Comparison of ENCODE assay signal across 8 cellular contexts in the genomic region with DNA sequence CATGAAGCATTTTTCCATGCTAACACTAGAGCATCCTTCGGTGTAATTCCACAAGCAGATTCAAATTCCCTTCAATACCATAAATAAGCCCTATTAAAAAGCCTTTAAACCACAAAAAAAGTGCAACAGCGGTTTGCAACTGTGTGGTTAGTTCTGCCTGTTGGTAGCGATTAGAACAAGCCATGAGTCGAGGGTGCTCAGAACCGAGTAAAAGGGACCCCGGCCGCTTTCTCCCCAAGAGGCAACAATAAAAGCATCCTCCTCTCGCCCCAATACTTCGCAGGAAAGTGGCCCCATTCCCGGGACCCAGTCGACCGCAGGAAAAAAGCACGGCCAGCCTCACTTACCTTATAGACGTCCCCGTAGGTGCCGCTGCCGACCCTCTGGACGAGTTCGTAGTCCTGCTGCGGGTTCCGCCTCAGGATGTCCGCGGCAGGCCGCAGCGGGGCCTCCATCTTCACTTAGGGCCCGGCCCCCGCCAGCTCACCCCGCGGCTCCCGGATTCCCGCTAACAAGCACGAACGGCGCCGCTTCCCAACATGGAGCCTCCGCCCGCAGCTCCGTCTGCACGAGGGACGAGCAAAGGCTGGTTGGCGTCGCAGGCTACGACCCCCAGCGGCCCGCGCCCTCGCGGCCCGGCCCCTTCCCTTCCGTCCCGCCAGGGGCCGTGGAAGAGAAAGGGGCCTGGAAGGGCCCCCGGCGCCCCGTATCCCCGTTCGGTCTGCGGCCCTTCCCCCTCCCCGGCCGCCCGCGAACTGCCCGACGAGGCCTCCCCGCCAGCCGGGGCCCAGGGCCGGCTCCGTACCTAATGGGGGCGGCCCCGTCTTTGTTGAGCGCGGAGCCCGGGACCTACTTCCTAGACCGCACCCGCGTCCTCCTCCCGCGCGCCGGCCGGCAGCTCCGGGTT. TPM values are rescaled to one million over a fixed set of nuclear protein-coding genes. Genes with fewer than 3 reads are reported as not detected.
DNase-seq lines count a peak whose midpoint lies in the region; ATAC-seq and TF ChIP-seq lines count a peak whose summit lies in the region.

No MANE protein-coding gene starts in this region.

- TF ChIP-seq CTCF in RWPE2 (IDR thresholded peaks at IDR 0.05; ENCODE audit: poor library complexity, severe bottlenecking) (no peak), astrocyte of the spinal cord (IDR thresholded peaks at IDR 0.05; ENCODE audit: low read depth, low read length) (no peak), sigmoid colon (IDR thresholded peaks at IDR 0.05) (no peak)

- peak overlapping the region; percentile 95 for H3K4me3 ChIP-seq in RWPE2 (ENCODE audit: severe bottlenecking)
- H3K4me3 ChIP-seq in astrocyte of the spinal cord (ENCODE audit: low read depth, low read length): peak overlapping the region; percentile 88
- H3K4me3 ChIP-seq in iPS-11a (ENCODE audit: low read depth, low read length): peak overlapping the region; percentile 91
- H3K4me3 ChIP-seq in sigmoid colon: peak overlapping the region; percentile 62 to 98 (median 89)

- intact Hi-C loops in sigmoid colon (cut with DNase I): loop anchor here (1.0 to 10.0 kb wide), 6 partner anchors 129 to 677 kb away; partner anchors contain the start of genes NEMF, SOS2 and VCPKMT

- H3K4me1 ChIP-seq in RWPE2 (ENCODE audit: insufficient read depth, poor library complexity, severe bottlenecking) (peaks cover 21% of the 10 kb centered on the region), sigmoid colon (peaks cover 0 to 49% (median 32%) of the 10 kb centered on the region in 4 donors)

- no peaks in the 10 kb centered on the region for H3K9me3 ChIP-seq in RWPE2 (ENCODE audit: severe bottlenecking)
- no peaks in the 10 kb centered on the region for H3K9me3 ChIP-seq in sigmoid colon

- TF ChIP-seq POLR2A in sigmoid colon (IDR thresholded peaks at IDR 0.05): no peak

- peak overlapping the region; percentile 74 for H3K27ac ChIP-seq in RWPE2 (ENCODE audit: poor library complexity, severe bottlenecking)
- H3K27ac ChIP-seq in sigmoid colon: peak overlapping the region; percentile 96 to 98 (median 98)

- H3K36me3 ChIP-seq in RWPE2 (ENCODE audit: low read depth): peaks cover 15% of the 10 kb centered on the region
- no peaks in the 10 kb centered on the region for H3K36me3 ChIP-seq in sigmoid colon

- no peak for TF ChIP-seq EP300 in sigmoid colon (IDR thresholded peaks at IDR 0.05)

- DNase-seq in D341Med (ENCODE audit: low spot score) (peak; percentile 76), RWPE2 (ENCODE audit: low spot score) (peak; percentile 77), astrocyte of the spinal cord (ENCODE audit: low read depth, low spot score) (peak; percentile 52), sigmoid colon (peak; percentile 81), SIG-M5 (lab: John Stamatoyannopoulos, UW) (no peak)

- ATAC-seq in GM19397 (IDR thresholded peaks at IDR 0.05; ENCODE audit: unreplicated experiment) (peak; percentile 42), HG03442 (IDR thresholded peaks at IDR 0.05; ENCODE audit: unreplicated experiment) (peak; percentile 3), RWPE2 (ENCODE audit: low read depth) (peak; percentile 27)

- H3K27me3 ChIP-seq in RWPE2 (ENCODE audit: insufficient read depth, poor library complexity, severe bottlenecking) (no peaks in the 10 kb centered on the region), sigmoid colon (no peaks in the 10 kb centered on the region)

- in situ Hi-C loops in astrocyte of the spinal cord (cut with HindIII; ENCODE audit: low sequenced_read_pairs): no loop called here

- 0 to 1% methylated on average over 82 of the region's 82 CpGs for WGBS in sigmoid colon, 2 donors

RNA-seq across cellular contexts. Expression of gene MAP4K5, which starts 0.5 kb away (rescaled TPM):
- total RNA-seq in sigmoid colon: 100 to 1,000 TPM; 144 to 314 (median 176) TPM
- polyA plus RNA-seq in sigmoid colon: 10 to 100 TPM; 12.6 to 20.0 (median 19.0) TPM

RNA-seq across cellular contexts. Expression of gene ATL1, which starts 28.1 kb away (rescaled TPM):
- 10 to 100 TPM in 3 of 4 donors, 1 to 10 TPM in 1; 9.1 to 22.5 (median 11.3) TPM for total RNA-seq in sigmoid colon
- polyA plus RNA-seq in sigmoid colon: 1 to 10 TPM; 3.2 to 6.6 (median 6.5) TPM
